Comparison of ENCODE assay signal across 8 cellular contexts in genomic region chr4:128574706-128575105, GRCh38.
DNase-seq lines count a peak whose midpoint lies in the region; ATAC-seq, FAIRE-seq and TF ChIP-seq lines count a peak whose summit lies in the region.

No MANE protein-coding gene starts in this region.

- H3K79me2 ChIP-seq in parathyroid adenoma, result no peaks in the 10 kb centered on the region

- intact Hi-C loops in posterior vena cava (cut with DNase I), result loop anchor here (10.0 kb wide), 2 partner anchors 90 to 240 kb away; no protein-coding TSS in a partner anchor

- H3K4me1 ChIP-seq in NT2/D1 (ENCODE audit: insufficient read depth, insufficient read length) (no peaks in the 10 kb centered on the region), parathyroid adenoma (no peaks in the 10 kb centered on the region)

- no peaks in the 10 kb centered on the region for H3K27me3 ChIP-seq in NT2/D1 (ENCODE audit: insufficient read depth, insufficient read length)
- H3K27me3 ChIP-seq in parathyroid adenoma (ENCODE audit: control insufficient read depth, insufficient read depth, low read length), result no peaks in the 10 kb centered on the region

- H3K4me3 ChIP-seq in NT2/D1 (ENCODE audit: insufficient read length, low read depth) (no peak overlapping the region), parathyroid adenoma (ENCODE audit: low read depth, low read length) (no peak overlapping the region)

- no peaks in the 10 kb centered on the region for H3K4me1 Mint-ChIP-seq in activated T-cell treated with anti-CD3 and anti-CD28 coated beads, Interleukin-2, amount 50 U/mL, for 72 hours (ENCODE audit: low read depth)

- H3K36me3 ChIP-seq in NT2/D1 (ENCODE audit: insufficient read depth, insufficient read length, low read length) (no peaks in the 10 kb centered on the region), parathyroid adenoma (ENCODE audit: control insufficient read depth, insufficient read depth, low read length) (no peaks in the 10 kb centered on the region)

- no peaks in the 10 kb centered on the region for H3K36me3 Mint-ChIP-seq in activated T-cell treated with anti-CD3 and anti-CD28 coated beads, Interleukin-2, amount 50 U/mL, for 72 hours (ENCODE audit: insufficient read depth in 2 of 2)

- TF ChIP-seq CTCF in parathyroid adenoma (IDR thresholded peaks at IDR 0.05), result peak; percentile 27

- H3K27me3 Mint-ChIP-seq in activated T-cell treated with anti-CD3 and anti-CD28 coated beads, Interleukin-2, amount 50 U/mL, for 72 hours (ENCODE audit: low read depth), result no peaks in the 10 kb centered on the region

- H2AFZ ChIP-seq in parathyroid adenoma, result no peak overlapping the region

- no peak overlapping the region for H3K4me2 ChIP-seq in parathyroid adenoma (ENCODE audit: low read length)

- FAIRE-seq in frontal cortex (lab: Jason Lieb, UNC), result no peak

- no peak overlapping the region for H3K4me3 Mint-ChIP-seq in activated T-cell treated with anti-CD3 and anti-CD28 coated beads, Interleukin-2, amount 50 U/mL, for 72 hours

- H3K27ac Mint-ChIP-seq in activated T-cell treated with anti-CD3 and anti-CD28 coated beads, Interleukin-2, amount 50 U/mL, for 72 hours, result no peak overlapping the region

- H3K27ac ChIP-seq in parathyroid adenoma, result no peak overlapping the region

- H3K9me3 ChIP-seq in NT2/D1 (ENCODE audit: insufficient read depth, low read length), result no peaks in the 10 kb centered on the region
- no peaks in the 10 kb centered on the region for H3K9me3 ChIP-seq in parathyroid adenoma (ENCODE audit: control insufficient read depth, low read length)

- DNase-seq in C1 segment of cervical spinal cord (lab: John Stamatoyannopoulos, UW) (peak in 11 of 14 donors; percentile 1 to 72 (median 42)), NT2/D1 (ENCODE audit: low read depth, low spot score) (peak; percentile 59), frontal cortex (ENCODE audit: low spot score in 2 of 2) (peak; percentile 19 to 32), posterior vena cava (ENCODE audit: low spot score) (no peak)
- peak; percentile 73 to 79 for DNase-seq in activated T-cell treated with anti-CD3 and anti-CD28 coated beads, Interleukin-2, amount 50 U/mL, for 72 hours

- no peak overlapping the region for H3K9ac ChIP-seq in NT2/D1 (ENCODE audit: insufficient read length, low read depth)
- H3K9ac ChIP-seq in parathyroid adenoma, result no peak overlapping the region

- peak; percentile 83 for ATAC-seq in GM18870 (IDR thresholded peaks at IDR 0.05; ENCODE audit: unreplicated experiment)
- peak; percentile 76 for ATAC-seq in HG03064 (IDR thresholded peaks at IDR 0.05; ENCODE audit: low read depth, unreplicated experiment)
- peak; percentile 74 to 77 for ATAC-seq in activated T-cell treated with anti-CD3 and anti-CD28 coated beads, Interleukin-2, amount 50 U/mL, for 72 hours (replicated peaks in 1 of 2)

- no peaks in the 10 kb centered on the region for H3K9me3 Mint-ChIP-seq in activated T-cell treated with anti-CD3 and anti-CD28 coated beads, Interleukin-2, amount 50 U/mL, for 72 hours
